In the genomic region with DNA sequence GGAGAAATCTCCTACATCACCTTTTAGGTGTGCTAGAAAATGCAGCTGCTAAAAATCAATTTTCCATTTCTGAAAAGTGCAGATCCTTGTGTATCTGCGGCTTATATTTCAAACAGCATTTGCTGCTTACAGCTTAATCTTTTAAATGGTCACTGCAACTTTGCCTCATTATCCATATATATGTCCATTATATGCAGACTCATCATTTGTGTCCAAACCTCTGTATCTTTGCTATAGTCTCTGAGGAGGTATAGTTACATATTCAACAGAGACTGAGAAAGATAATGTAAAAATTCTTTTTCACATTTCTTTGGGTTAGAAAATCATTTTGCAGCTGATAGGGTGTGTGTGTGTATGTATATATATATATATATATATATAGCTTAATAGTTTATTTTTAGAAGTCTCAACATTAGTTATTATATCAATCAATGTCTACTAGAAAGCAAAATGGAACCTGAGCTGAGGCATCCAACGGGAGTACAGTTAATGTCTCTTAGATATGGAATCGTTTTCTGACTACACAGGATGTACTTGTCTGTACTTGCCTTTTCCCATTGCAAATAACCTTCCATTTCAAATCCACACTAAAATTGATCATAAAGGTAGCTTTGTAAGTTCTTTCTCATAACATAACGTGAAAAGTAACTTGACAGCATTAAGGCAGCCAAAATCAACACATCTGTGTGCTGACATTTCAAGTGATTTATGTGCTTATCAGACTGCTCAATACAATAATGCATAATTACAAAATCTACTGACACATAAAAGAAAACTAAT, we compare ENCODE assay signal across 15 cellular contexts.
DNase-seq lines count a peak whose midpoint lies in the region; ATAC-seq, FAIRE-seq and TF ChIP-seq lines count a peak whose summit lies in the region.
"Had no signal": no experiment of that assay in that cellular context is flagged by ENCODE, and none has a peak within 500 bp of the region (broad histone marks: within the 10 kb centered on the region; RNA-seq: fewer than 3 reads in every experiment).

No MANE protein-coding gene starts in this region.

- CTCF ChIA-PET in A549 (lab: Yijun Ruan, JAX) = no interaction called here

- intact Hi-C loops in lower leg skin (cut with DNase I; ENCODE audit: low total_unique reads) = no loop called here

- 11% methylated on average over 4 of the region's 4 CpGs for WGBS in A549 (ENCODE audit: missing lambda C conversion rate)
- 44 to 51% methylated on average over 4 of the region's 4 CpGs for WGBS in lower leg skin, 2 donors

- TF ChIP-seq CTCF in A549 (IDR thresholded peaks at IDR 0.05) = no peak
- TF ChIP-seq CTCF in bronchial epithelial cell (IDR thresholded peaks at IDR 0.05; ENCODE audit: insufficient read depth, low read length, severe bottlenecking) = no peak
- TF ChIP-seq CTCF in lower leg skin (IDR thresholded peaks at IDR 0.05) = no peak

- TF ChIP-seq POLR2A in A549 (IDR thresholded peaks at IDR 0.05; ENCODE audit: low read length) (no peak), lower leg skin (IDR thresholded peaks at IDR 0.05) (no peak)

- no peaks in the 10 kb centered on the region for H3K36me3 ChIP-seq in bronchial epithelial cell (ENCODE audit: control insufficient read depth, insufficient read depth, low read length)
- H3K36me3 ChIP-seq in H7 (replicated peaks; ENCODE audit: control insufficient read depth, insufficient read depth, low read length) = no peaks in the 10 kb centered on the region

- no peak overlapping the region for H3K27ac ChIP-seq in A549

- ATAC-seq in A549 = no peak
- ATAC-seq: CD8-positive, alpha-beta T cell; GM23338; Panc1 had no signal

- no peak for TF ChIP-seq RAD21 in A549 (conservative IDR thresholded peaks at IDR 0.05 in 1 of 2, IDR thresholded peaks at IDR 0.05 in 1 of 2)

- H3K4me2 ChIP-seq in A549 = no peak overlapping the region
- H3K4me2 ChIP-seq: GM23338 had no signal

- DNase-seq in A549 (ENCODE audit: low read depth in 1 of 2, low spot score in 1 of 2) (no peak), LHCN-M2 (ENCODE audit: low read depth) (peak; percentile 1), bronchial epithelial cell (ENCODE audit: low read depth) (peak; percentile 67), lower leg skin (ENCODE audit: low spot score in 2 of 2) (no peak), H7 (no peak), CD1c-positive myeloid dendritic cell (ENCODE audit: extremely low spot score) (no peak)
- DNase-seq: CD8-positive, alpha-beta T cell; HFFc6; NCI-H1417 treated with DMSO at 0.1 percent for 48 hours; NCI-H2081; NCI-H774; SHP77 had no signal

- POLR2A ChIA-PET in A549 (lab: Yijun Ruan, JAX) = no interaction called here

- TF ChIP-seq EP300 in A549 (IDR thresholded peaks at IDR 0.05) = no peak

- H3K27me3 ChIP-seq in bronchial epithelial cell (ENCODE audit: control insufficient read depth, insufficient read depth, low read length) = no peaks in the 10 kb centered on the region
- H3K27me3 ChIP-seq in H7 (ENCODE audit: control insufficient read depth, insufficient read depth, low read length) = no peaks in the 10 kb centered on the region

- no peaks in the 10 kb centered on the region for H3K4me1 ChIP-seq in A549

- H3K4me3 ChIP-seq in A549 = no peak overlapping the region
- no peak overlapping the region for H3K4me3 ChIP-seq in bronchial epithelial cell (ENCODE audit: low read depth, low read length)
- H3K4me3 ChIP-seq in lower leg skin (ENCODE audit: low read depth, poor library complexity, severe bottlenecking) = no peak overlapping the region
- H3K4me3 ChIP-seq in H7 (ENCODE audit: insufficient read depth, low read depth, low read length) = no peak overlapping the region
- H3K4me3 ChIP-seq: GM23338 had no signal

- FAIRE-seq in A549 (lab: Jason Lieb, UNC) (no peak), bronchial epithelial cell (lab: Jason Lieb, UNC) (no peak), islet of Langerhans (lab: Jason Lieb, UNC) (peak; percentile 51)

- H3K9me3 ChIP-seq in A549 = no peaks in the 10 kb centered on the region

TF ChIP-seq in A549, 52 proteins besides CTCF, POLR2A, EP300 and RAD21:
- TF ChIP-seq CBX8 (IDR thresholded peaks at IDR 0.05) (no peak), HDAC2 (IDR thresholded peaks at IDR 0.05) (no peak), ZNF302 (CRISPR knock-in tag; IDR thresholded peaks at IDR 0.05) (no peak), RARB (CRISPR knock-in tag; IDR thresholded peaks at IDR 0.05) (no peak), MAFK (IDR thresholded peaks at IDR 0.05; ENCODE audit: partially characterized antibody) (peak; percentile 46), RCOR1 (IDR thresholded peaks at IDR 0.05; ENCODE audit: low read depth, low read length) (no peak), GATA3 (IDR thresholded peaks at IDR 0.05; ENCODE audit: borderline replicate concordance) (no peak)
- TF ChIP-seq, protein P1, sequence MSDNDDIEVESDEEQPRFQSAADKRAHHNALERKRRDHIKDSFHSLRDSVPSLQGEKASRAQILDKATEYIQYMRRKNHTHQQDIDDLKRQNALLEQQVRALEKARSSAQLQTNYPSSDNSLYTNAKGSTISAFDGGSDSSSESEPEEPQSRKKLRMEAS (IDR thresholded peaks at IDR 0.05) = no peak

Comparison
In these comparisons a context has a peak if more than half of its experiments do, and no peak if none do; other contexts are left out.
1. DNase-seq: peak in LHCN-M2 (single experiment) and bronchial epithelial cell (single experiment); none in A549 (0 of 2), lower leg skin (0 of 2), H7 (single experiment) and CD1c-positive myeloid dendritic cell (single experiment).